26 cellular contexts compared by ENCODE assay signal in genomic region chr5:112379541-112380325, GRCh38.
"Had no signal": no experiment of that assay in that cellular context is flagged by ENCODE, and none has a peak within 500 bp of the region (broad histone marks: within the 10 kb centered on the region; RNA-seq: fewer than 3 reads in every experiment).

No MANE protein-coding gene starts in this region.

- H2AFZ ChIP-seq: hepatocyte had no signal

- H3K27me3 ChIP-seq: breast epithelium, hepatocyte, thyroid gland had no signal

- H3K4me1 ChIP-seq: breast epithelium had no signal

- H3K36me3 ChIP-seq: breast epithelium, left ventricle myocardium inferior, thyroid gland had no signal

- H3K36me3 Mint-ChIP-seq: activated naive CD8-positive, alpha-beta T cell treated with anti-CD3 and anti-CD28 coated beads for 36 hours; natural killer cell treated with Interleukin-12 subunit alpha and Interleukin-12 subunit beta and Interleukin-15 and Interleukin-18, amount 100 ng/mL, for 72 hours had no signal

- H3K27ac ChIP-seq: breast epithelium, coronary artery, epithelial cell of prostate, hepatocyte, left ventricle myocardium inferior, thyroid gland had no signal

- H3K4me3 ChIP-seq: breast epithelium, coronary artery, hepatocyte, left ventricle myocardium inferior, thyroid gland had no signal

- H3K9me3 Mint-ChIP-seq: activated B cell treated with CpG ODN at 0.5 μM for 24 hours; activated naive CD8-positive, alpha-beta T cell treated with anti-CD3 and anti-CD28 coated beads for 36 hours; activated T-cell treated with anti-CD3 and anti-CD28 coated beads, Interleukin-2, amount 50 U/mL, for 24 hours; activated T-helper 17 cell treated with anti-CD3 and anti-CD28 coated beads, Interleukin-2, amount 50 U/mL, for 72 hours; immature natural killer cell; natural killer cell treated with Interleukin-12 subunit alpha and Interleukin-12 subunit beta and Interleukin-15 and Interleukin-18, amount 100 ng/mL, for 72 hours; stimulated activated naive CD8-positive, alpha-beta T cell treated with anti-CD3 and anti-CD28 coated beads, Interleukin-15, Interleukin-2, amounts not matched to agents 100 ng/mL and 50 ng/mL, for 24 hours had no signal

- H3K9me3 ChIP-seq: breast epithelium, left ventricle myocardium inferior, thyroid gland had no signal

- H3K27ac Mint-ChIP-seq: activated B cell treated with CpG ODN at 0.5 μM for 24 hours; activated CD4-positive, alpha-beta T cell treated with anti-CD3 and anti-CD28 coated beads for 36 hours; activated naive CD8-positive, alpha-beta T cell treated with anti-CD3 and anti-CD28 coated beads for 36 hours; activated T-cell treated with anti-CD3 and anti-CD28 coated beads, Interleukin-2, amount 50 U/mL, for 24 hours; activated T-helper 17 cell treated with anti-CD3 and anti-CD28 coated beads, Interleukin-2, amount 50 U/mL, for 72 hours; immature natural killer cell; natural killer cell treated with Interleukin-12 subunit alpha and Interleukin-12 subunit beta and Interleukin-15 and Interleukin-18, amount 100 ng/mL, for 72 hours; stimulated activated naive CD8-positive, alpha-beta T cell treated with anti-CD3 and anti-CD28 coated beads, Interleukin-15, Interleukin-2, amounts not matched to agents 100 ng/mL and 50 ng/mL, for 24 hours; T-helper 17 cell had no signal

- DNase-seq: activated B cell treated with CpG ODN at 0.5 μM for 24 hours; activated CD4-positive, alpha-beta T cell treated with anti-CD3 and anti-CD28 coated beads for 36 hours; activated CD4-positive, alpha-beta T cell treated with anti-CD3 and anti-CD28 coated beads, Interleukin-2, amount 50 U/mL, for 4 hours; activated CD8-positive, alpha-beta memory T cell treated with anti-CD3 and anti-CD28 coated beads for 24 hours; activated CD8-positive, alpha-beta memory T cell treated with anti-CD3 and anti-CD28 coated beads, Interleukin-2, amount 50 U/mL, for 4 hours; activated naive CD4-positive, alpha-beta T cell; activated naive CD8-positive, alpha-beta T cell treated with anti-CD3 and anti-CD28 coated beads for 36 hours; activated T-cell treated with anti-CD3 and anti-CD28 coated beads, Interleukin-2, amount 50 U/mL, for 24 hours; foreskin fibroblast; immature natural killer cell; kidney glomerular epithelial cell; left ventricle myocardium inferior; mammary epithelial cell; midbrain; nucleus accumbens; substantia nigra; SW 1271; T-helper 17 cell; thyroid gland had no signal

- H3K4me2 ChIP-seq: hepatocyte had no signal

- H3K4me3 Mint-ChIP-seq: activated B cell treated with CpG ODN at 0.5 μM for 24 hours; activated CD4-positive, alpha-beta T cell treated with anti-CD3 and anti-CD28 coated beads for 36 hours; activated naive CD8-positive, alpha-beta T cell treated with anti-CD3 and anti-CD28 coated beads for 36 hours; activated T-cell treated with anti-CD3 and anti-CD28 coated beads, Interleukin-2, amount 50 U/mL, for 24 hours; activated T-helper 17 cell treated with anti-CD3 and anti-CD28 coated beads, Interleukin-2, amount 50 U/mL, for 72 hours; immature natural killer cell; natural killer cell treated with Interleukin-12 subunit alpha and Interleukin-12 subunit beta and Interleukin-15 and Interleukin-18, amount 100 ng/mL, for 72 hours; stimulated activated naive CD8-positive, alpha-beta T cell treated with anti-CD3 and anti-CD28 coated beads, Interleukin-15, Interleukin-2, amounts not matched to agents 100 ng/mL and 50 ng/mL, for 24 hours; T-helper 17 cell had no signal

- H3K4me1 Mint-ChIP-seq: activated CD4-positive, alpha-beta T cell treated with anti-CD3 and anti-CD28 coated beads for 36 hours; activated naive CD8-positive, alpha-beta T cell treated with anti-CD3 and anti-CD28 coated beads for 36 hours; activated T-helper 17 cell treated with anti-CD3 and anti-CD28 coated beads, Interleukin-2, amount 50 U/mL, for 72 hours; T-helper 17 cell had no signal
